ENCODE assay signal across 15 cellular contexts in genomic region chr9:108569624-108570023, GRCh38.
DNase-seq lines count a peak whose midpoint lies in the region; ATAC-seq and TF ChIP-seq lines count a peak whose summit lies in the region.
"Had no signal": no experiment of that assay in that cellular context is flagged by ENCODE, and none has a peak within 500 bp of the region (broad histone marks: within the 10 kb centered on the region; RNA-seq: fewer than 3 reads in every experiment).

No MANE protein-coding gene starts in this region.

- ATAC-seq in natural killer cell, result no peak
- no peak for ATAC-seq in GM21515 (IDR thresholded peaks at IDR 0.05; ENCODE audit: unreplicated experiment)
- ATAC-seq in GM18870 (IDR thresholded peaks at IDR 0.05; ENCODE audit: unreplicated experiment), result no peak

- no peaks in the 10 kb centered on the region for H4K20me1 ChIP-seq in MM.1S (ENCODE audit: insufficient read depth, low read length)
- H4K20me1 ChIP-seq: BLaER1 treated with 17β-estradiol and CSF1 and Interleukin-3, amounts not matched to agents 10 nM and 100 nM had no signal

- no peak overlapping the region for H2BK15ac ChIP-seq in mesenchymal stem cell (ENCODE audit: low read depth, poor library complexity, severe bottlenecking)

- peaks cover 3 to 7% of the 10 kb centered on the region in 2 donors for H3K27me3 Mint-ChIP-seq in natural killer cell (ENCODE audit: low read depth in 2 of 2)

- H3F3A ChIP-seq in MM.1S (ENCODE audit: insufficient read depth, low read length), result no peaks in the 10 kb centered on the region

- H3K27ac ChIP-seq in C4-2B (peak overlapping the region; percentile 12; the same call in 1 of the 2 replicates), mesenchymal stem cell (ENCODE audit: low read length, poor library complexity, severe bottlenecking) (no peak overlapping the region), MM.1S (ENCODE audit: low read length) (no peak overlapping the region)
- H3K27ac ChIP-seq: spleen, uterus had no signal

- no peak overlapping the region for H2BK5ac ChIP-seq in mesenchymal stem cell (ENCODE audit: low read depth, low read length, poor library complexity, severe bottlenecking)

- H3K23ac ChIP-seq in mesenchymal stem cell (ENCODE audit: low read length in 2 of 2), result no peak overlapping the region

- peak overlapping the region; percentile 17 to 59 for H3K4ac ChIP-seq in mesenchymal stem cell (ENCODE audit: low read depth in 1 of 2, low read length in 2 of 2)

- H3K4me3 ChIP-seq in NB4 (ENCODE audit: low read depth, low read length) (no peak overlapping the region), mesenchymal stem cell (ENCODE audit: insufficient read depth in 1 of 2, low read depth in 1 of 2, low read length in 2 of 2) (no peak overlapping the region), MM.1S (ENCODE audit: low read length) (no peak overlapping the region)
- H3K4me3 ChIP-seq: BLaER1 treated with 17β-estradiol and CSF1 and Interleukin-3, amounts not matched to agents 10 nM and 100 nM; spleen; uterus had no signal

- H3K79me2 ChIP-seq in MM.1S (ENCODE audit: low read length), result no peaks in the 10 kb centered on the region

- no peaks in the 10 kb centered on the region for H3K36me3 Mint-ChIP-seq in natural killer cell
- H3K36me3 Mint-ChIP-seq: brain had no signal

- peak overlapping the region in 1 of 2 experiments; percentile 25 for H3K18ac ChIP-seq in mesenchymal stem cell (ENCODE audit: low read depth in 1 of 2, low read length in 2 of 2)

- no peak overlapping the region for H3K9ac ChIP-seq in mesenchymal stem cell (ENCODE audit: low read length)
- H3K9ac ChIP-seq in MM.1S (ENCODE audit: low read length), result no peak overlapping the region
- H3K9ac ChIP-seq: BLaER1 treated with 17β-estradiol and CSF1 and Interleukin-3, amounts not matched to agents 10 nM and 100 nM had no signal

- no peaks in the 10 kb centered on the region for H3K36me3 ChIP-seq in mesenchymal stem cell (ENCODE audit: control insufficient read depth in 1 of 2, insufficient read depth in 2 of 2, low read depth in 1 of 2, low read length in 2 of 2)
- no peaks in the 10 kb centered on the region for H3K36me3 ChIP-seq in MM.1S (replicated peaks; ENCODE audit: insufficient read depth, low read length)
- H3K36me3 ChIP-seq: BLaER1 treated with 17β-estradiol and CSF1 and Interleukin-3, amounts not matched to agents 10 nM and 100 nM; spleen; uterus had no signal

- no peak for TF ChIP-seq POLR2A in NB4 (IDR thresholded peaks at IDR 0.05; ENCODE audit: extremely low read depth, insufficient read length)

- no peaks in the 10 kb centered on the region for H3K4me1 ChIP-seq in mesenchymal stem cell (ENCODE audit: control insufficient read depth, insufficient read depth, low read depth, low read length)
- H3K4me1 ChIP-seq in MM.1S (ENCODE audit: low read length), result no peaks in the 10 kb centered on the region
- H3K4me1 ChIP-seq: spleen, uterus had no signal

- peaks cover 0 to 2% of the 10 kb centered on the region in 2 donors for H3K9me3 Mint-ChIP-seq in natural killer cell
- H3K9me3 Mint-ChIP-seq: activated T-cell treated with anti-CD3 and anti-CD28 coated beads, Interleukin-2, amount 50 U/mL, for 24 hours; brain; nephron had no signal

- H3K27me3 ChIP-seq in mesenchymal stem cell (ENCODE audit: control insufficient read depth in 1 of 2, insufficient read depth in 1 of 2, low read length in 2 of 2) (no peaks in the 10 kb centered on the region), MM.1S (replicated peaks; ENCODE audit: insufficient read depth, low read length) (no peaks in the 10 kb centered on the region)
- H3K27me3 ChIP-seq: BLaER1 treated with 17β-estradiol and CSF1 and Interleukin-3, amounts not matched to agents 10 nM and 100 nM; spleen; uterus had no signal

- WGBS in mesenchymal stem cell, result 41% methylated on average over 3 of the region's 3 CpGs

- H4K8ac ChIP-seq in mesenchymal stem cell (ENCODE audit: low read length), result peak overlapping the region; percentile 35

- H2AFZ ChIP-seq in mesenchymal stem cell (ENCODE audit: low read depth, low read length) (no peak overlapping the region), MM.1S (ENCODE audit: low read length) (no peak overlapping the region)

- H2BK12ac ChIP-seq in mesenchymal stem cell (ENCODE audit: low read length in 2 of 2), result peak overlapping the region in 1 of 2 experiments; percentile 8

- intact Hi-C loops in natural killer cell (cut with micrococcal nuclease), result no loop called here

- H4K91ac ChIP-seq in mesenchymal stem cell (ENCODE audit: low read length), result no peak overlapping the region

- H3K4me3 Mint-ChIP-seq in natural killer cell, result no peak overlapping the region
- H3K4me3 Mint-ChIP-seq: activated T-cell treated with anti-CD3 and anti-CD28 coated beads, Interleukin-2, amount 50 U/mL, for 24 hours; brain; nephron had no signal

- no peaks in the 10 kb centered on the region for H3K4me1 Mint-ChIP-seq in natural killer cell
- H3K4me1 Mint-ChIP-seq: brain had no signal

- no peaks in the 10 kb centered on the region for H3K9me2 ChIP-seq in MM.1S (replicated peaks; ENCODE audit: insufficient read depth, low read length)

- TF ChIP-seq CTCF in C4-2B (conservative IDR thresholded peaks at IDR 0.05) (no peak), NB4 (IDR thresholded peaks at IDR 0.05; ENCODE audit: low read depth, low read length) (no peak), natural killer cell (IDR thresholded peaks at IDR 0.05) (no peak), MM.1S (IDR thresholded peaks at IDR 0.05; ENCODE audit: low read length) (no peak)

- H3K14ac ChIP-seq in mesenchymal stem cell (ENCODE audit: low read length in 2 of 2), result no peak overlapping the region

- H3K4me2 ChIP-seq in mesenchymal stem cell (ENCODE audit: low read length, poor library complexity, severe bottlenecking) (no peak overlapping the region), MM.1S (ENCODE audit: low read depth, low read length) (no peak overlapping the region)

- DNase-seq in NB4 (ENCODE audit: low read depth) (peak; percentile 40), dedifferentiated amniotic fluid mesenchymal stem cell (ENCODE audit: extremely low spot score) (peak; percentile 28), mesenchymal stem cell (peak; percentile 75), natural killer cell (no peak), MM.1S (no peak)
- DNase-seq: activated CD4-positive, alpha-beta T cell treated with anti-CD3 and anti-CD28 coated beads for 1 hour; activated T-cell treated with anti-CD3 and anti-CD28 coated beads, Interleukin-2, amount 50 U/mL, for 24 hours; spleen; uterus had no signal

- H2AK5ac ChIP-seq in mesenchymal stem cell (ENCODE audit: low read length, severe bottlenecking), result no peak overlapping the region

- no peak overlapping the region for H3K27ac Mint-ChIP-seq in natural killer cell
- H3K27ac Mint-ChIP-seq: activated T-cell treated with anti-CD3 and anti-CD28 coated beads, Interleukin-2, amount 50 U/mL, for 24 hours; brain; nephron had no signal

- no peak overlapping the region for H2BK120ac ChIP-seq in mesenchymal stem cell (ENCODE audit: low read depth, low read length)

- H3K9me3 ChIP-seq in mesenchymal stem cell (ENCODE audit: control insufficient read depth, low read length) (no peaks in the 10 kb centered on the region), MM.1S (replicated peaks; ENCODE audit: insufficient read depth, low read length) (no peaks in the 10 kb centered on the region)
- H3K9me3 ChIP-seq: BLaER1 treated with 17β-estradiol and CSF1 and Interleukin-3, amounts not matched to agents 10 nM and 100 nM; spleen; uterus had no signal

- no peaks in the 10 kb centered on the region for H3K79me1 ChIP-seq in mesenchymal stem cell (replicated peaks; ENCODE audit: low read length, poor library complexity, severe bottlenecking)

Comparison
In these comparisons a context has a peak if more than half of its experiments do, and no peak if none do; other contexts are left out.
1. DNase-seq: peak in NB4 (single experiment), dedifferentiated amniotic fluid mesenchymal stem cell (single experiment) and mesenchymal stem cell (single experiment); none in natural killer cell (single experiment) and MM.1S (single experiment).